In the genomic region with DNA sequence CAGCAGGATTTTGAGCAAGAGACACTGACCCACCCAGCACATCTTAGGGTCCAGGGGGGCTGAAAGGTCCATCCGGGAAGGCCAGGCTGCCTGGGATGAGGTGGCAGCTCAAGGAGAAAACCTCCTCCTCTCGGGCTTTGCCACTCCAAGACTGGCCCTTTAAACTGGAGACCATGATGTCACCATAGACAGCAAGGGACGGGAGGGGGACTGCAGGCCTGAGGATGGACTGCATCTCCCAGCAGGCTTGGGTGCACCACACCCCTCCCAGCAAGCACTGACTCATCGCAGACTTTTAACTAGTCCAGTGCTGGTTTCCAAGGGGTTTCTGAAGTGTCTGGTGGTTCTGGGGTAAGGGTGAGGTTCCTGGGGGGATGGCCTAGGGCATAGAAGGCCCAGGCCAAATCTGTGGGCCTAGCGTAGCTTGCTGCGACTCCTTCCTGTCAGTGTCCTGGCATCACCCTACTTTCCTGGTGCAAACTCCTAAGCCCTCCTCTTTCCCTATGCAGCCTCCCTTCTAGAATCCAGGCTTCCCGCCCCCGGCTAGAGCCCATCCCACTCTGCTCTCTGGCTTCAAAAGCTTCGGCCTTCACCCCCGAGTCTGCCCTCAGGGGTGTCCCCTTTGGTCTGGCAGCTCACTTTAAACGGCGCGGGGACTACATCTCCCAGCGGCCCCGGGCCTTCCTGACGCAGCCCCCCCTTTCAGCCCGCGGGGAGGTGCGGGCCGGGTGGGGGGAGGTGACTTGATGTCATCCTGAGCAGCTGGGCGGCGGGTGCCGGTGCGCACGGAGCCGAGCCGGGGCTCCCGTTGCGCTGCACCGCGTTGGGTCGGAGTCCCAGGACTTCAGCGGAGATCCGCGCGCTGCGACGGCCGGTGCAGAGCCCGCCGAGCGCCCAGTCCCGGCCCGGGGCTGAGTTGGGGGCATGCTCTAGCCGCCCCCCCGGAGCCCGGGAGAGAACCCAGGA, we compare ENCODE assay signal across 1 cellular context.
TF ChIP-seq lines count a peak whose summit lies in the region.

A gene (plus strand): TSS at position 746 of the 966 bp plus-strand sequence. CDS start 1,046 bp downstream, outside the sequence.

TF ChIP-seq in GM12878, 131 proteins besides CTCF, POLR2A, EP300 and RAD21 (continued from another document and continues in another):
- TF ChIP-seq, protein P1, sequence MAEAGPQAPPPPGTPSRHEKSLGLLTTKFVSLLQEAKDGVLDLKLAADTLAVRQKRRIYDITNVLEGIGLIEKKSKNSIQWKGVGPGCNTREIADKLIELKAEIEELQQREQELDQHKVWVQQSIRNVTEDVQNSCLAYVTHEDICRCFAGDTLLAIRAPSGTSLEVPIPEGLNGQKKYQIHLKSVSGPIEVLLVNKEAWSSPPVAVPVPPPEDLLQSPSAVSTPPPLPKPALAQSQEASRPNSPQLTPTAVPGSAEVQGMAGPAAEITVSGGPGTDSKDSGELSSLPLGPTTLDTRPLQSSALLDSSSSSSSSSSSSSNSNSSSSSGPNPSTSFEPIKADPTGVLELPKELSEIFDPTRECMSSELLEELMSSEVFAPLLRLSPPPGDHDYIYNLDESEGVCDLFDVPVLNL (IDR thresholded peaks at IDR 0.05; ENCODE audit: low read depth, low read length) = peak; percentile 64
- peak; percentile 86 for TF ChIP-seq TCF12 (IDR thresholded peaks at IDR 0.05; ENCODE audit: low read depth, low read length)
- peak; percentile 73 for TF ChIP-seq PAX5 (IDR thresholded peaks at IDR 0.05; ENCODE audit: borderline replicate concordance, low read depth, low read length)
- TF ChIP-seq, protein P2, sequence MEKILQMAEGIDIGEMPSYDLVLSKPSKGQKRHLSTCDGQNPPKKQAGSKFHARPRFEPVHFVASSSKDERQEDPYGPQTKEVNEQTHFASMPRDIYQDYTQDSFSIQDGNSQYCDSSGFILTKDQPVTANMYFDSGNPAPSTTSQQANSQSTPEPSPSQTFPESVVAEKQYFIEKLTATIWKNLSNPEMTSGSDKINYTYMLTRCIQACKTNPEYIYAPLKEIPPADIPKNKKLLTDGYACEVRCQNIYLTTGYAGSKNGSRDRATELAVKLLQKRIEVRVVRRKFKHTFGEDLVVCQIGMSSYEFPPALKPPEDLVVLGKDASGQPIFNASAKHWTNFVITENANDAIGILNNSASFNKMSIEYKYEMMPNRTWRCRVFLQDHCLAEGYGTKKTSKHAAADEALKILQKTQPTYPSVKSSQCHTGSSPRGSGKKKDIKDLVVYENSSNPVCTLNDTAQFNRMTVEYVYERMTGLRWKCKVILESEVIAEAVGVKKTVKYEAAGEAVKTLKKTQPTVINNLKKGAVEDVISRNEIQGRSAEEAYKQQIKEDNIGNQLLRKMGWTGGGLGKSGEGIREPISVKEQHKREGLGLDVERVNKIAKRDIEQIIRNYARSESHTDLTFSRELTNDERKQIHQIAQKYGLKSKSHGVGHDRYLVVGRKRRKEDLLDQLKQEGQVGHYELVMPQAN (conservative IDR thresholded peaks at IDR 0.05) = peak; percentile 93
- no peak for TF ChIP-seq RAD51 (IDR thresholded peaks at IDR 0.05)
- TF ChIP-seq, protein P3, sequence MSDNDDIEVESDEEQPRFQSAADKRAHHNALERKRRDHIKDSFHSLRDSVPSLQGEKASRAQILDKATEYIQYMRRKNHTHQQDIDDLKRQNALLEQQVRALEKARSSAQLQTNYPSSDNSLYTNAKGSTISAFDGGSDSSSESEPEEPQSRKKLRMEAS (IDR thresholded peaks at IDR 0.05; ENCODE audit: low read depth, low read length) = peak; percentile 49; the same call in 1 of the 2 replicates
- TF ChIP-seq BACH1 (IDR thresholded peaks at IDR 0.05; ENCODE audit: borderline replicate concordance) = peak; percentile 59
- TF ChIP-seq, protein P4, sequence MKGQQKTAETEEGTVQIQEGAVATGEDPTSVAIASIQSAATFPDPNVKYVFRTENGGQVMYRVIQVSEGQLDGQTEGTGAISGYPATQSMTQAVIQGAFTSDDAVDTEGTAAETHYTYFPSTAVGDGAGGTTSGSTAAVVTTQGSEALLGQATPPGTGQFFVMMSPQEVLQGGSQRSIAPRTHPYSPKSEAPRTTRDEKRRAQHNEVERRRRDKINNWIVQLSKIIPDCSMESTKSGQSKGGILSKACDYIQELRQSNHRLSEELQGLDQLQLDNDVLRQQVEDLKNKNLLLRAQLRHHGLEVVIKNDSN (IDR thresholded peaks at IDR 0.05; ENCODE audit: borderline replicate concordance, extremely low read length, insufficient read depth, low read depth, low read length) = no peak
- 0 out of 2 replicates have a peak, but pooled peaks have one; percentile 25 for TF ChIP-seq NR2C1 (IDR thresholded peaks at IDR 0.05)
- TF ChIP-seq YY1 (IDR thresholded peaks at IDR 0.05; ENCODE audit: low read depth, low read length) = peak; percentile 82
- TF ChIP-seq GATAD2B (conservative IDR thresholded peaks at IDR 0.05; ENCODE audit: low read depth) = peak; percentile 83; the same call in 1 of the 2 replicates
- TF ChIP-seq, protein P5, sequence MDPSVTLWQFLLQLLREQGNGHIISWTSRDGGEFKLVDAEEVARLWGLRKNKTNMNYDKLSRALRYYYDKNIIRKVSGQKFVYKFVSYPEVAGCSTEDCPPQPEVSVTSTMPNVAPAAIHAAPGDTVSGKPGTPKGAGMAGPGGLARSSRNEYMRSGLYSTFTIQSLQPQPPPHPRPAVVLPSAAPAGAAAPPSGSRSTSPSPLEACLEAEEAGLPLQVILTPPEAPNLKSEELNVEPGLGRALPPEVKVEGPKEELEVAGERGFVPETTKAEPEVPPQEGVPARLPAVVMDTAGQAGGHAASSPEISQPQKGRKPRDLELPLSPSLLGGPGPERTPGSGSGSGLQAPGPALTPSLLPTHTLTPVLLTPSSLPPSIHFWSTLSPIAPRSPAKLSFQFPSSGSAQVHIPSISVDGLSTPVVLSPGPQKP (IDR thresholded peaks at IDR 0.05; ENCODE audit: low read depth, low read length) = peak; percentile 46; the same call in 1 of the 2 replicates
- no peak for TF ChIP-seq NFYA (IDR thresholded peaks at IDR 0.05; ENCODE audit: borderline replicate concordance, low read depth, low read length)
- peak; percentile 35 for TF ChIP-seq RUNX3 (IDR thresholded peaks at IDR 0.05; ENCODE audit: low read length)
- peak; percentile 81 for TF ChIP-seq LARP7 (IDR thresholded peaks at IDR 0.05)
- TF ChIP-seq, protein P6, sequence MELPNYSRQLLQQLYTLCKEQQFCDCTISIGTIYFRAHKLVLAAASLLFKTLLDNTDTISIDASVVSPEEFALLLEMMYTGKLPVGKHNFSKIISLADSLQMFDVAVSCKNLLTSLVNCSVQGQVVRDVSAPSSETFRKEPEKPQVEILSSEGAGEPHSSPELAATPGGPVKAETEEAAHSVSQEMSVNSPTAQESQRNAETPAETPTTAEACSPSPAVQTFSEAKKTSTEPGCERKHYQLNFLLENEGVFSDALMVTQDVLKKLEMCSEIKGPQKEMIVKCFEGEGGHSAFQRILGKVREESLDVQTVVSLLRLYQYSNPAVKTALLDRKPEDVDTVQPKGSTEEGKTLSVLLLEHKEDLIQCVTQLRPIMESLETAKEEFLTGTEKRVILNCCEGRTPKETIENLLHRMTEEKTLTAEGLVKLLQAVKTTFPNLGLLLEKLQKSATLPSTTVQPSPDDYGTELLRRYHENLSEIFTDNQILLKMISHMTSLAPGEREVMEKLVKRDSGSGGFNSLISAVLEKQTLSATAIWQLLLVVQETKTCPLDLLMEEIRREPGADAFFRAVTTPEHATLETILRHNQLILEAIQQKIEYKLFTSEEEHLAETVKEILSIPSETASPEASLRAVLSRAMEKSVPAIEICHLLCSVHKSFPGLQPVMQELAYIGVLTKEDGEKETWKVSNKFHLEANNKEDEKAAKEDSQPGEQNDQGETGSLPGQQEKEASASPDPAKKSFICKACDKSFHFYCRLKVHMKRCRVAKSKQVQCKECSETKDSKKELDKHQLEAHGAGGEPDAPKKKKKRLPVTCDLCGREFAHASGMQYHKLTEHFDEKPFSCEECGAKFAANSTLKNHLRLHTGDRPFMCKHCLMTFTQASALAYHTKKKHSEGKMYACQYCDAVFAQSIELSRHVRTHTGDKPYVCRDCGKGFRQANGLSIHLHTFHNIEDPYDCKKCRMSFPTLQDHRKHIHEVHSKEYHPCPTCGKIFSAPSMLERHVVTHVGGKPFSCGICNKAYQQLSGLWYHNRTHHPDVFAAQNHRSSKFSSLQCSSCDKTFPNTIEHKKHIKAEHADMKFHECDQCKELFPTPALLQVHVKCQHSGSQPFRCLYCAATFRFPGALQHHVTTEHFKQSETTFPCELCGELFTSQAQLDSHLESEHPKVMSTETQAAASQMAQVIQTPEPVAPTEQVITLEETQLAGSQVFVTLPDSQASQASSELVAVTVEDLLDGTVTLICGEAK (IDR thresholded peaks at IDR 0.05; ENCODE audit: borderline replicate concordance) = peak; percentile 81
- TF ChIP-seq NR2F1 (conservative IDR thresholded peaks at IDR 0.05) = peak; percentile 52
- no peak for TF ChIP-seq SUZ12 (IDR thresholded peaks at IDR 0.05; ENCODE audit: unreplicated experiment)
- no peak for TF ChIP-seq HDAC6 (IDR thresholded peaks at IDR 0.05; ENCODE audit: unreplicated experiment)
- peak; percentile 91 for TF ChIP-seq SIX5 (IDR thresholded peaks at IDR 0.05; ENCODE audit: low read depth, low read length, severe bottlenecking)
- TF ChIP-seq, protein P7, sequence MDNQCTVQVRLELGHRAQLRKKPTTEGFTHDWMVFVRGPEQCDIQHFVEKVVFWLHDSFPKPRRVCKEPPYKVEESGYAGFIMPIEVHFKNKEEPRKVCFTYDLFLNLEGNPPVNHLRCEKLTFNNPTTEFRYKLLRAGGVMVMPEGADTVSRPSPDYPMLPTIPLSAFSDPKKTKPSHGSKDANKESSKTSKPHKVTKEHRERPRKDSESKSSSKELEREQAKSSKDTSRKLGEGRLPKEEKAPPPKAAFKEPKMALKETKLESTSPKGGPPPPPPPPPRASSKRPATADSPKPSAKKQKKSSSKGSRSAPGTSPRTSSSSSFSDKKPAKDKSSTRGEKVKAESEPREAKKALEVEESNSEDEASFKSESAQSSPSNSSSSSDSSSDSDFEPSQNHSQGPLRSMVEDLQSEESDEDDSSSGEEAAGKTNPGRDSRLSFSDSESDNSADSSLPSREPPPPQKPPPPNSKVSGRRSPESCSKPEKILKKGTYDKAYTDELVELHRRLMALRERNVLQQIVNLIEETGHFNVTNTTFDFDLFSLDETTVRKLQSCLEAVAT (IDR thresholded peaks at IDR 0.05) = peak; percentile 92
- peak; percentile 89 for TF ChIP-seq SP1 (IDR thresholded peaks at IDR 0.05; ENCODE audit: low read depth, low read length)
- no peak for TF ChIP-seq RELA (IDR thresholded peaks at IDR 0.05; ENCODE audit: borderline replicate concordance, partially characterized antibody)
- no peak for TF ChIP-seq RFX5 (IDR thresholded peaks at IDR 0.05; ENCODE audit: low read depth, low read length)
- 0 out of 2 replicates have a peak, but pooled peaks have one; percentile 18 for TF ChIP-seq POLR2AphosphoS2 (IDR thresholded peaks at IDR 0.05; ENCODE audit: low read depth, low read length)
- TF ChIP-seq, protein P8, sequence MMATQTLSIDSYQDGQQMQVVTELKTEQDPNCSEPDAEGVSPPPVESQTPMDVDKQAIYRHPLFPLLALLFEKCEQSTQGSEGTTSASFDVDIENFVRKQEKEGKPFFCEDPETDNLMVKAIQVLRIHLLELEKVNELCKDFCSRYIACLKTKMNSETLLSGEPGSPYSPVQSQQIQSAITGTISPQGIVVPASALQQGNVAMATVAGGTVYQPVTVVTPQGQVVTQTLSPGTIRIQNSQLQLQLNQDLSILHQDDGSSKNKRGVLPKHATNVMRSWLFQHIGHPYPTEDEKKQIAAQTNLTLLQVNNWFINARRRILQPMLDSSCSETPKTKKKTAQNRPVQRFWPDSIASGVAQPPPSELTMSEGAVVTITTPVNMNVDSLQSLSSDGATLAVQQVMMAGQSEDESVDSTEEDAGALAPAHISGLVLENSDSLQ (IDR thresholded peaks at IDR 0.05) = peak; percentile 15; the same call in 1 of the 2 replicates
- TF ChIP-seq, protein P9, sequence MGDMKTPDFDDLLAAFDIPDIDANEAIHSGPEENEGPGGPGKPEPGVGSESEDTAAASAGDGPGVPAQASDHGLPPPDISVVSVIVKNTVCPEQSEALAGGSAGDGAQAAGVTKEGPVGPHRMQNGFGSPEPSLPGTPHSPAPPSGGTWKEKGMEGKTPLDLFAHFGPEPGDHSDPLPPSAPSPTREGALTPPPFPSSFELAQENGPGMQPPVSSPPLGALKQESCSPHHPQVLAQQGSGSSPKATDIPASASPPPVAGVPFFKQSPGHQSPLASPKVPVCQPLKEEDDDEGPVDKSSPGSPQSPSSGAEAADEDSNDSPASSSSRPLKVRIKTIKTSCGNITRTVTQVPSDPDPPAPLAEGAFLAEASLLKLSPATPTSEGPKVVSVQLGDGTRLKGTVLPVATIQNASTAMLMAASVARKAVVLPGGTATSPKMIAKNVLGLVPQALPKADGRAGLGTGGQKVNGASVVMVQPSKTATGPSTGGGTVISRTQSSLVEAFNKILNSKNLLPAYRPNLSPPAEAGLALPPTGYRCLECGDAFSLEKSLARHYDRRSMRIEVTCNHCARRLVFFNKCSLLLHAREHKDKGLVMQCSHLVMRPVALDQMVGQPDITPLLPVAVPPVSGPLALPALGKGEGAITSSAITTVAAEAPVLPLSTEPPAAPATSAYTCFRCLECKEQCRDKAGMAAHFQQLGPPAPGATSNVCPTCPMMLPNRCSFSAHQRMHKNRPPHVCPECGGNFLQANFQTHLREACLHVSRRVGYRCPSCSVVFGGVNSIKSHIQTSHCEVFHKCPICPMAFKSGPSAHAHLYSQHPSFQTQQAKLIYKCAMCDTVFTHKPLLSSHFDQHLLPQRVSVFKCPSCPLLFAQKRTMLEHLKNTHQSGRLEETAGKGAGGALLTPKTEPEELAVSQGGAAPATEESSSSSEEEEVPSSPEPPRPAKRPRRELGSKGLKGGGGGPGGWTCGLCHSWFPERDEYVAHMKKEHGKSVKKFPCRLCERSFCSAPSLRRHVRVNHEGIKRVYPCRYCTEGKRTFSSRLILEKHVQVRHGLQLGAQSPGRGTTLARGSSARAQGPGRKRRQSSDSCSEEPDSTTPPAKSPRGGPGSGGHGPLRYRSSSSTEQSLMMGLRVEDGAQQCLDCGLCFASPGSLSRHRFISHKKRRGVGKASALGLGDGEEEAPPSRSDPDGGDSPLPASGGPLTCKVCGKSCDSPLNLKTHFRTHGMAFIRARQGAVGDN (IDR thresholded peaks at IDR 0.05) = 0 out of 2 replicates have a peak, but pooled peaks have one; percentile 13
- TF ChIP-seq, protein P10, sequence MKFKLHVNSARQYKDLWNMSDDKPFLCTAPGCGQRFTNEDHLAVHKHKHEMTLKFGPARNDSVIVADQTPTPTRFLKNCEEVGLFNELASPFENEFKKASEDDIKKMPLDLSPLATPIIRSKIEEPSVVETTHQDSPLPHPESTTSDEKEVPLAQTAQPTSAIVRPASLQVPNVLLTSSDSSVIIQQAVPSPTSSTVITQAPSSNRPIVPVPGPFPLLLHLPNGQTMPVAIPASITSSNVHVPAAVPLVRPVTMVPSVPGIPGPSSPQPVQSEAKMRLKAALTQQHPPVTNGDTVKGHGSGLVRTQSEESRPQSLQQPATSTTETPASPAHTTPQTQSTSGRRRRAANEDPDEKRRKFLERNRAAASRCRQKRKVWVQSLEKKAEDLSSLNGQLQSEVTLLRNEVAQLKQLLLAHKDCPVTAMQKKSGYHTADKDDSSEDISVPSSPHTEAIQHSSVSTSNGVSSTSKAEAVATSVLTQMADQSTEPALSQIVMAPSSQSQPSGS (IDR thresholded peaks at IDR 0.05; ENCODE audit: low read length) = peak; percentile 98
- peak; percentile 44 for TF ChIP-seq JUNB (IDR thresholded peaks at IDR 0.05)
- TF ChIP-seq TAF1 (IDR thresholded peaks at IDR 0.05; ENCODE audit: borderline replicate concordance, low read depth, low read length) = peak; percentile 37; the same call in 1 of the 2 replicates
- TF ChIP-seq CBX3 (IDR thresholded peaks at IDR 0.05; ENCODE audit: borderline replicate concordance, low read depth) = no peak
- TF ChIP-seq JUND (IDR thresholded peaks at IDR 0.05; ENCODE audit: low read depth, low read length) = peak; percentile 73; the same call in 1 of the 2 replicates
- TF ChIP-seq TBL1XR1 (IDR thresholded peaks at IDR 0.05; ENCODE audit: low read depth, low read length) = peak; percentile 59; the same call in 1 of the 2 replicates
- peak; percentile 78 for TF ChIP-seq DPF2 (IDR thresholded peaks at IDR 0.05)
